ENCODE assay signal across 1 cellular context in genomic region chr10:71850745-71851629, GRCh38.
A peak's percentile ranks its signal among the peaks of the same experiment; 100 is the strongest.
TF ChIP-seq lines count a peak whose summit lies in the region.

Gene PSAP, minus strand, starts transcription at chr10:71851251. Its CDS starts 30 bp downstream, at chr10:71851221.

TF ChIP-seq in WTC11, 78 proteins besides CTCF, POLR2A, EP300 and RAD21 (continued from another document and continues in another):
- no peak for TF ChIP-seq FOXJ3 (CRISPR knock-in tag; IDR thresholded peaks at IDR 0.05; ENCODE audit: borderline replicate concordance)
- peak; percentile 89 for TF ChIP-seq USF2 (CRISPR knock-in tag; IDR thresholded peaks at IDR 0.05)
- no peak for TF ChIP-seq ZNF671 (CRISPR knock-in tag; IDR thresholded peaks at IDR 0.05)
- TF ChIP-seq ZNF317 (CRISPR knock-in tag; IDR thresholded peaks at IDR 0.05; ENCODE audit: borderline replicate concordance, low read depth) = no peak
- TF ChIP-seq ZNF396 (CRISPR knock-in tag; IDR thresholded peaks at IDR 0.05; ENCODE audit: borderline replicate concordance) = no peak
- no peak for TF ChIP-seq GTF2I (CRISPR knock-in tag; conservative IDR thresholded peaks at IDR 0.05)
- TF ChIP-seq OVOL2 (CRISPR knock-in tag; IDR thresholded peaks at IDR 0.05; ENCODE audit: borderline replicate concordance) = no peak
- no peak for TF ChIP-seq ELF4 (CRISPR knock-in tag; IDR thresholded peaks at IDR 0.05; ENCODE audit: low read depth)
- TF ChIP-seq AFF4 (CRISPR knock-in tag; IDR thresholded peaks at IDR 0.05; ENCODE audit: borderline replicate concordance) = no peak
- no peak for TF ChIP-seq E2F4 (CRISPR knock-in tag; IDR thresholded peaks at IDR 0.05; ENCODE audit: borderline replicate concordance, low read depth)
- no peak for TF ChIP-seq ATF3 (CRISPR knock-in tag; conservative IDR thresholded peaks at IDR 0.05)
- TF ChIP-seq FOXK1 (CRISPR knock-in tag; IDR thresholded peaks at IDR 0.05) = peak; percentile 90
- no peak for TF ChIP-seq ZBTB43 (CRISPR knock-in tag; IDR thresholded peaks at IDR 0.05)
- no peak for TF ChIP-seq PRRX2 (CRISPR knock-in tag; IDR thresholded peaks at IDR 0.05)
- no peak for TF ChIP-seq SMAD4 (CRISPR knock-in tag; IDR thresholded peaks at IDR 0.05)
- TF ChIP-seq ZNF281 (CRISPR knock-in tag; IDR thresholded peaks at IDR 0.05) = no peak
- TF ChIP-seq STAT6 (CRISPR knock-in tag; conservative IDR thresholded peaks at IDR 0.05; ENCODE audit: low read depth) = no peak
- TF ChIP-seq ZNF263 (CRISPR knock-in tag; IDR thresholded peaks at IDR 0.05; ENCODE audit: low read depth) = no peak
- TF ChIP-seq HMGXB4 (CRISPR knock-in tag; IDR thresholded peaks at IDR 0.05) = peak; percentile 84; the same call in 1 of the 2 replicates
- no peak for TF ChIP-seq CBFB (CRISPR knock-in tag; IDR thresholded peaks at IDR 0.05; ENCODE audit: low read depth)
- no peak for TF ChIP-seq IRF2 (CRISPR knock-in tag; IDR thresholded peaks at IDR 0.05; ENCODE audit: borderline replicate concordance, low read depth)
- TF ChIP-seq CREB1 (CRISPR knock-in tag; IDR thresholded peaks at IDR 0.05) = no peak
- TF ChIP-seq EMX1 (CRISPR knock-in tag; IDR thresholded peaks at IDR 0.05) = no peak
- no peak for TF ChIP-seq MYBL2 (CRISPR knock-in tag; IDR thresholded peaks at IDR 0.05)
- no peak for TF ChIP-seq ZNF121 (CRISPR knock-in tag; IDR thresholded peaks at IDR 0.05)
- TF ChIP-seq SOX15 (CRISPR knock-in tag; IDR thresholded peaks at IDR 0.05) = no peak
- TF ChIP-seq IRF1 (CRISPR knock-in tag; IDR thresholded peaks at IDR 0.05) = no peak
- no peak for TF ChIP-seq NFYB (CRISPR knock-in tag; conservative IDR thresholded peaks at IDR 0.05; ENCODE audit: low read depth)
- no peak for TF ChIP-seq ZNF423 (CRISPR knock-in tag; IDR thresholded peaks at IDR 0.05)
- no peak for TF ChIP-seq GABPB1 (CRISPR knock-in tag; IDR thresholded peaks at IDR 0.05)
- no peak for TF ChIP-seq NFATC4 (CRISPR knock-in tag; IDR thresholded peaks at IDR 0.05)
- TF ChIP-seq MXD4 (CRISPR knock-in tag; IDR thresholded peaks at IDR 0.05; ENCODE audit: borderline replicate concordance) = no peak
- peak; percentile 27; the same call in 1 of the 2 replicates for TF ChIP-seq ARID4B (CRISPR knock-in tag; IDR thresholded peaks at IDR 0.05; ENCODE audit: borderline replicate concordance)
- TF ChIP-seq ZSCAN18 (CRISPR knock-in tag; IDR thresholded peaks at IDR 0.05) = no peak
- TF ChIP-seq SMAD3 (CRISPR knock-in tag; IDR thresholded peaks at IDR 0.05; ENCODE audit: borderline replicate concordance) = no peak
- 0 out of 2 replicates have a peak, but pooled peaks have one; percentile 49 for TF ChIP-seq ATF1 (CRISPR knock-in tag; IDR thresholded peaks at IDR 0.05)
- TF ChIP-seq GRHL2 (CRISPR knock-in tag; IDR thresholded peaks at IDR 0.05; ENCODE audit: insufficient replicate concordance, severe bottlenecking) = no peak
- TF ChIP-seq HMGA2 (CRISPR knock-in tag; IDR thresholded peaks at IDR 0.05) = no peak
- TF ChIP-seq CREM (CRISPR knock-in tag; IDR thresholded peaks at IDR 0.05) = peak; percentile 85
